1 cellular context compared by ENCODE assay signal in the genomic region with DNA sequence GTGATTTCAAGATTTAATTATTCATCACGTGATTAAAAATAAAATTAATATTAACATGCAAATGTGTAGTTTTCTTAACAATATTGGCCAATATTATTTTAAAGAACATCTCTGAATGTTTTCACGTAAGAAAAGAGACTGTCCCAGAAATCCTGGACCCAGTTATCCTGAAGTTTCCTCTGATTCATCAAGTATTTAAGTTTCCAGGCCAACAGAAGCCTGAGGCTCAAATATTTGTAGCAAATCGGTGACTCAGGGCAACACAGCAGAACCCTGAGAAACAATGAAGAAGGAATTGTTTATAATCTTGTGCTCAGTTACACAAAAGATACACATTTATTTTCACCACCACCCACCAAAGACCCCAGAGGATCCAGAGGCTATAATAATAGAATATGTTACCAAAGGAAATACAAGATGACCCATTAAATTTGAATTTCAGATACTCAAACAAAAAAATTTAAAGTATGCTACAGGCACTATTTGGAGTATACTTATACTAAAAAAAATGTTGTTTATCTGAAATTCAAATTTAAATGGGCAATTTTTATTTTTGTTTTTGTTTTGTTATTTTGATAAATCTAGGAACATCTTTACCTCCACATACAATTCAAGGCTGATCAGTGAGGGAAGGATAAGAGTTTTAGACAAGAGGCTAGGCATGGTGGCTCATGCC.
TF ChIP-seq lines count a peak whose summit lies in the region.

No MANE protein-coding gene starts in this region.

TF ChIP-seq in GM23338, 12 proteins besides CTCF, POLR2A, EP300 and RAD21 (continued from another document):
- TF ChIP-seq, protein P1, sequence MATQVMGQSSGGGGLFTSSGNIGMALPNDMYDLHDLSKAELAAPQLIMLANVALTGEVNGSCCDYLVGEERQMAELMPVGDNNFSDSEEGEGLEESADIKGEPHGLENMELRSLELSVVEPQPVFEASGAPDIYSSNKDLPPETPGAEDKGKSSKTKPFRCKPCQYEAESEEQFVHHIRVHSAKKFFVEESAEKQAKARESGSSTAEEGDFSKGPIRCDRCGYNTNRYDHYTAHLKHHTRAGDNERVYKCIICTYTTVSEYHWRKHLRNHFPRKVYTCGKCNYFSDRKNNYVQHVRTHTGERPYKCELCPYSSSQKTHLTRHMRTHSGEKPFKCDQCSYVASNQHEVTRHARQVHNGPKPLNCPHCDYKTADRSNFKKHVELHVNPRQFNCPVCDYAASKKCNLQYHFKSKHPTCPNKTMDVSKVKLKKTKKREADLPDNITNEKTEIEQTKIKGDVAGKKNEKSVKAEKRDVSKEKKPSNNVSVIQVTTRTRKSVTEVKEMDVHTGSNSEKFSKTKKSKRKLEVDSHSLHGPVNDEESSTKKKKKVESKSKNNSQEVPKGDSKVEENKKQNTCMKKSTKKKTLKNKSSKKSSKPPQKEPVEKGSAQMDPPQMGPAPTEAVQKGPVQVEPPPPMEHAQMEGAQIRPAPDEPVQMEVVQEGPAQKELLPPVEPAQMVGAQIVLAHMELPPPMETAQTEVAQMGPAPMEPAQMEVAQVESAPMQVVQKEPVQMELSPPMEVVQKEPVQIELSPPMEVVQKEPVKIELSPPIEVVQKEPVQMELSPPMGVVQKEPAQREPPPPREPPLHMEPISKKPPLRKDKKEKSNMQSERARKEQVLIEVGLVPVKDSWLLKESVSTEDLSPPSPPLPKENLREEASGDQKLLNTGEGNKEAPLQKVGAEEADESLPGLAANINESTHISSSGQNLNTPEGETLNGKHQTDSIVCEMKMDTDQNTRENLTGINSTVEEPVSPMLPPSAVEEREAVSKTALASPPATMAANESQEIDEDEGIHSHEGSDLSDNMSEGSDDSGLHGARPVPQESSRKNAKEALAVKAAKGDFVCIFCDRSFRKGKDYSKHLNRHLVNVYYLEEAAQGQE (IDR thresholded peaks at IDR 0.05; ENCODE audit: unreplicated experiment), result no peak
- no peak for TF ChIP-seq ZNF331 (CRISPR knock-in tag; IDR thresholded peaks at IDR 0.05; ENCODE audit: low read depth)
- no peak for TF ChIP-seq JUNB (IDR thresholded peaks at IDR 0.05; ENCODE audit: unreplicated experiment)
- TF ChIP-seq STAT1 (IDR thresholded peaks at IDR 0.05; ENCODE audit: unreplicated experiment), result no peak
- TF ChIP-seq NANOG (IDR thresholded peaks at IDR 0.05; ENCODE audit: borderline replicate concordance), result no peak
- no peak for TF ChIP-seq EZH2 (IDR thresholded peaks at IDR 0.05; ENCODE audit: low read depth, unreplicated experiment)
